Comparison of ENCODE assay signal across 11 cellular contexts in the genomic region with DNA sequence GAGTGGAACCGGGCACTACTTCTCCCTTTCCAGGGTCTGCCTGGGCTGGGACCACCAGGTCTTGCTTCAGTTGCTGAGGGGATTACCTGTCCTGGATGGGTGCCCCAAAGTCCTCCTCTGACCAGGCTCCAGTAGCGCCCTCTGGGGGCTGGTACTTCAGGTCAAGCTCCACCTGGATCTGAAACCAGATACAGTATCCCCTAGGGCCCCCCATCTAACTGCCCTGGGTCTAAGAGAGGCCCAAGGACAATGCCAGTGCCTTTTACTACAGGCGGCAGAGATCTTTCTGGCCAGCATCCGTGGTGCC. TPM values are rescaled to one million over a fixed set of nuclear protein-coding genes. Genes with fewer than 3 reads are reported as not detected.
A peak's percentile ranks its signal among the peaks of the same experiment; 100 is the strongest.
DNase-seq lines count a peak whose midpoint lies in the region; ATAC-seq, FAIRE-seq and TF ChIP-seq lines count a peak whose summit lies in the region.
"Had no signal": no experiment of that assay in that cellular context is flagged by ENCODE, and none has a peak within 500 bp of the region (broad histone marks: within the 10 kb centered on the region; RNA-seq: fewer than 3 reads in every experiment).

No MANE protein-coding gene starts in this region.

- no peak overlapping the region for H3K27ac ChIP-seq in MM.1S (ENCODE audit: low read length)
- no peak overlapping the region for H3K27ac ChIP-seq in colonic mucosa
- H3K27ac ChIP-seq in spleen, result peak overlapping the region in 1 of 8 donors; percentile 42
- H3K27ac ChIP-seq: C4-2B, pancreas had no signal

- no peak overlapping the region for H3K4me3 ChIP-seq in MM.1S (ENCODE audit: low read length)
- H3K4me3 ChIP-seq in colonic mucosa, result no peak overlapping the region
- H3K4me3 ChIP-seq in spleen, result no peak overlapping the region
- H3K4me3 ChIP-seq: pancreas had no signal

- peaks cover 29% of the 10 kb centered on the region for H3K4me1 ChIP-seq in MM.1S (ENCODE audit: low read length)
- H3K4me1 ChIP-seq in colonic mucosa, result no peaks in the 10 kb centered on the region
- H3K4me1 ChIP-seq in spleen, result peaks cover 8 to 23% (median 19%) of the 10 kb centered on the region in 6 donors

- peaks cover 4% of the 10 kb centered on the region; the same call in 1 of the 2 replicates for H3F3A ChIP-seq in MM.1S (ENCODE audit: insufficient read depth, low read length)

- no peak for ATAC-seq in esophagus mucosa
- ATAC-seq: pancreas had no signal

- H3K79me2 ChIP-seq in MM.1S (ENCODE audit: low read length), result no peaks in the 10 kb centered on the region

- intact Hi-C loops in activated CD4-positive, alpha-beta T cell treated with anti-CD3 and anti-CD28 coated beads, Interleukin-2, amount 10 ng/mL, durations not matched to agents 24 days and 14 days (cut with micrococcal nuclease), result loop anchor here (5.0 to 10.0 kb wide), 2 partner anchors 58 to 280 kb away; partner anchors contain the start of genes CPNE1 and RBM12
- intact Hi-C loops in colonic mucosa (cut with DNase I) (no loop called here), spleen (cut with DNase I; ENCODE audit: low total_unique reads) (no loop called here)

- H3K36me3 ChIP-seq in MM.1S (replicated peaks; ENCODE audit: insufficient read depth, low read length), result no peaks in the 10 kb centered on the region
- H3K36me3 ChIP-seq in colonic mucosa, result no peaks in the 10 kb centered on the region
- H3K36me3 ChIP-seq in spleen, result no peaks in the 10 kb centered on the region
- H3K36me3 ChIP-seq: pancreas had no signal

- no peaks in the 10 kb centered on the region for H4K20me1 ChIP-seq in MM.1S (ENCODE audit: insufficient read depth, low read length)

- peaks cover 12% of the 10 kb centered on the region for H3K4me1 Mint-ChIP-seq in activated CD4-positive, alpha-beta T cell treated with anti-CD3 and anti-CD28 coated beads, Interleukin-2, amount 10 ng/mL, durations not matched to agents 24 days and 14 days

- no peak overlapping the region for H3K4me3 Mint-ChIP-seq in activated CD4-positive, alpha-beta T cell treated with anti-CD3 and anti-CD28 coated beads, Interleukin-2, amount 10 ng/mL, durations not matched to agents 24 days and 14 days

- no peak overlapping the region for H2AFZ ChIP-seq in MM.1S (ENCODE audit: low read length)

- peaks cover 2% of the 10 kb centered on the region for H3K36me3 Mint-ChIP-seq in activated CD4-positive, alpha-beta T cell treated with anti-CD3 and anti-CD28 coated beads, Interleukin-2, amount 10 ng/mL, durations not matched to agents 24 days and 14 days (ENCODE audit: low read depth)

- H3K27me3 ChIP-seq in MM.1S (replicated peaks; ENCODE audit: insufficient read depth, low read length) (peaks cover 8% of the 10 kb centered on the region), colonic mucosa (no peaks in the 10 kb centered on the region), spleen (replicated peaks in 1 of 7) (peaks cover 0 to 36% (median 23%) of the 10 kb centered on the region in 7 donors)
- H3K27me3 ChIP-seq: pancreas had no signal

- no peaks in the 10 kb centered on the region for H3K9me2 ChIP-seq in MM.1S (replicated peaks; ENCODE audit: insufficient read depth, low read length)

- 49 to 61% (median 54%) methylated on average over 3 to 4 of the region's 4 CpGs for WGBS in spleen, 5 donors

- H3K9me3 Mint-ChIP-seq in activated CD4-positive, alpha-beta T cell treated with anti-CD3 and anti-CD28 coated beads, Interleukin-2, amount 10 ng/mL, durations not matched to agents 24 days and 14 days, result no peaks in the 10 kb centered on the region

- FAIRE-seq in GM19239 (lab: Jason Lieb, UNC), result no peak
- FAIRE-seq: pancreas had no signal

- DNase-seq in activated CD4-positive, alpha-beta T cell treated with anti-CD3 and anti-CD28 coated beads, Interleukin-2, amount 10 ng/mL, durations not matched to agents 24 days and 14 days, result peak; percentile 74
- DNase-seq in activated CD4-positive, alpha-beta T cell treated with anti-CD3 and anti-CD28 coated beads for 1 hour, result no peak
- no peak for DNase-seq in MM.1S
- peak; percentile 56 for DNase-seq in colonic mucosa
- peak; percentile 66 for DNase-seq in spleen
- DNase-seq in GM19239 (ENCODE audit: insufficient read length, low spot score), result no peak
- DNase-seq in stimulated activated CD4-positive, alpha-beta T cell treated with anti-CD3 and anti-CD28 coated beads, Interleukin-4, amount 100 ng/mL, for 24 hours, result no peak
- DNase-seq: NCI-H2029 had no signal

- H3K27ac Mint-ChIP-seq in activated CD4-positive, alpha-beta T cell treated with anti-CD3 and anti-CD28 coated beads, Interleukin-2, amount 10 ng/mL, durations not matched to agents 24 days and 14 days, result no peak overlapping the region

- H3K9me3 ChIP-seq in MM.1S (replicated peaks; ENCODE audit: insufficient read depth, low read length) (no peaks in the 10 kb centered on the region), colonic mucosa (no peaks in the 10 kb centered on the region), spleen (no peaks in the 10 kb centered on the region)
- H3K9me3 ChIP-seq: pancreas had no signal

- TF ChIP-seq CTCF in MM.1S (IDR thresholded peaks at IDR 0.05; ENCODE audit: low read length) (peak; percentile 21; the same call in 1 of the 2 replicates), colonic mucosa (IDR thresholded peaks at IDR 0.05) (peak; percentile 23), spleen (IDR thresholded peaks at IDR 0.05 in 8 of 11, conservative IDR thresholded peaks at IDR 0.05 in 3 of 11) (peak in 4 of 11 experiments; percentile 14 to 38 (median 26))

- H3K9ac ChIP-seq in MM.1S (ENCODE audit: low read length) (no peak overlapping the region), colonic mucosa (ENCODE audit: low read depth in 2 of 2, low read length in 2 of 2) (no peak overlapping the region)

- no peak for TF ChIP-seq POLR2A in spleen (IDR thresholded peaks at IDR 0.05)

- no peak overlapping the region for H3K4me2 ChIP-seq in MM.1S (ENCODE audit: low read depth, low read length)

- H3K27me3 Mint-ChIP-seq in activated CD4-positive, alpha-beta T cell treated with anti-CD3 and anti-CD28 coated beads, Interleukin-2, amount 10 ng/mL, durations not matched to agents 24 days and 14 days, result peaks cover 36% of the 10 kb centered on the region

RNA-seq across cellular contexts. Expression of gene SPAG4, which starts 11.2 kb away (rescaled TPM):
- total RNA-seq in activated CD4-positive, alpha-beta T cell treated with anti-CD3 and anti-CD28 coated beads, Interleukin-2, amount 10 ng/mL, durations not matched to agents 24 days and 14 days, result 3.5 and 5.2 TPM in 2 replicates
- total RNA-seq in colonic mucosa (1 to 10 TPM; 5.7 to 8.6 TPM), spleen (10 to 100 TPM in 5 of 7 donors, 1 to 10 TPM in 2; 2.5 to 32.1 (median 14.7) TPM), esophagus mucosa (3.3 TPM)
- 10 to 100 TPM in 1 of 3 donors, 1 to 10 TPM in 2; 5.2 to 10.9 (median 5.7) TPM for polyA plus RNA-seq in spleen

Comparison
In these comparisons a context has a peak if more than half of its experiments do, and no peak if none do; other contexts are left out.
1. DNase-seq: peak in activated CD4-positive, alpha-beta T cell treated with anti-CD3 and anti-CD28 coated beads, Interleukin-2, amount 10 ng/mL, durations not matched to agents 24 days and 14 days (single experiment), colonic mucosa (single experiment) and spleen (single experiment); none in activated CD4-positive, alpha-beta T cell treated with anti-CD3 and anti-CD28 coated beads for 1 hour (single experiment), MM.1S (single experiment), GM19239 (single experiment) and stimulated activated CD4-positive, alpha-beta T cell treated with anti-CD3 and anti-CD28 coated beads, Interleukin-4, amount 100 ng/mL, for 24 hours (single experiment).